ENCODE assay signal across 16 cellular contexts in the genomic region with DNA sequence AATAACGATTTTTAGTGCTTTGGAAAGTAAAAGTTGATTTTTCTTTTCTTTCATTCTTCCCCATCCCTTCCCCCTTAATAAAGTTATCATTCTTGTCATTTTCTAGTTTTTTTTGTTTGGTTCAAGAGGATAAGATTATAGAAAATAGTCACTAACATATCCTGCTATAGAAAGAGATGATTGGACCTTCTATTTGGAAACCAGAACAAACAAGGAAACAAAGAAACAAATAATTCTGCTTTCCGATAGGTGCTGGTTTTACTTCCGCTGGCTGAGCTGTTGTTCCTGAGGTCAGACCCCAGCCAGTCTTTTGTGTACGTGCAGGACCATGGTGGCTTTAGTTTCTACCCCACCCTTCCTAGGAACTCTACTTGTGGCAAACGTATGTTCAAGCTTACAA. TPM values are rescaled to one million over a fixed set of nuclear protein-coding genes. Genes with fewer than 3 reads are reported as not detected.
DNase-seq lines count a peak whose midpoint lies in the region; ATAC-seq and TF ChIP-seq lines count a peak whose summit lies in the region.
"Had no signal": no experiment of that assay in that cellular context is flagged by ENCODE, and none has a peak within 500 bp of the region (broad histone marks: within the 10 kb centered on the region; RNA-seq: fewer than 3 reads in every experiment).

Gene CDH26, plus strand, starts transcription at position 301 of the 400 bp plus-strand sequence. CDS start 304 bp downstream, outside the sequence.

- H3K36me3 ChIP-seq in CD4-positive, alpha-beta memory T cell (ENCODE audit: insufficient read depth, low read length), result no peaks in the 10 kb centered on the region
- H3K36me3 ChIP-seq: SJSA1 had no signal

- peak within 1 kb of the TSS; percentile 78 for H3K4me3 ChIP-seq in LNCaP clone FGC (ENCODE audit: low read depth, low read length)
- H3K4me3 ChIP-seq in CD4-positive, alpha-beta memory T cell (ENCODE audit: low read length in 2 of 2), result no peak within 1 kb of the TSS
- H3K4me3 ChIP-seq: SJSA1 had no signal

- POLR2A ChIA-PET in CD4-positive, alpha-beta memory T cell (lab: Charles Lee; ENCODE audit: partially characterized antibody), result no interaction called here

- no peaks in the 10 kb centered on the region for H3K4me1 ChIP-seq in CD4-positive, alpha-beta memory T cell (ENCODE audit: insufficient read depth, low read length)
- H3K4me1 ChIP-seq: SJSA1 had no signal

- intact Hi-C loops in CD4-positive, alpha-beta memory T cell (cut with micrococcal nuclease), result no loop called here

- H3K36me3 Mint-ChIP-seq in T-helper 17 cell (ENCODE audit: low read depth) (no peaks in the 10 kb centered on the region), progenitor cell of endocrine pancreas (ENCODE audit: insufficient read depth) (no peaks in the 10 kb centered on the region)
- H3K36me3 Mint-ChIP-seq in activated naive CD8-positive, alpha-beta T cell treated with anti-CD3 and anti-CD28 coated beads for 36 hours, result no peaks in the 10 kb centered on the region
- peaks cover 8 to 25% of the 10 kb centered on the region in 2 donors for H3K36me3 Mint-ChIP-seq in stimulated activated naive B cell treated with anti-CD40 and anti-IgM and Interleukin-4, amounts not matched to agents 10 μg/mL and 1 μg/mL and 100 μg/mL, for 72 hours
- H3K36me3 Mint-ChIP-seq in CD4-positive, alpha-beta memory T cell, result peaks cover 2 to 14% of the 10 kb centered on the region in 2 donors

- H3K9me3 Mint-ChIP-seq in progenitor cell of endocrine pancreas (ENCODE audit: low read depth), result no peaks in the 10 kb centered on the region
- no peaks in the 10 kb centered on the region for H3K9me3 Mint-ChIP-seq in activated naive CD8-positive, alpha-beta T cell treated with anti-CD3 and anti-CD28 coated beads for 36 hours
- no peaks in the 10 kb centered on the region for H3K9me3 Mint-ChIP-seq in stimulated activated naive B cell treated with anti-CD40 and anti-IgM and Interleukin-4, amounts not matched to agents 10 μg/mL and 1 μg/mL and 100 μg/mL, for 72 hours
- H3K9me3 Mint-ChIP-seq in CD4-positive, alpha-beta memory T cell, result no peaks in the 10 kb centered on the region
- H3K9me3 Mint-ChIP-seq: CD14-positive monocyte had no signal

- no peaks in the 10 kb centered on the region for H3K9me3 ChIP-seq in T-helper 17 cell (ENCODE audit: control insufficient read depth, low read length, poor library complexity, severe bottlenecking)
- no peaks in the 10 kb centered on the region for H3K9me3 ChIP-seq in CD4-positive, alpha-beta memory T cell (ENCODE audit: control insufficient read depth in 1 of 2, low read length in 2 of 2)
- H3K9me3 ChIP-seq: SJSA1 had no signal

- H3K4me1 Mint-ChIP-seq in T-helper 17 cell, result no peaks in the 10 kb centered on the region
- peaks cover 46% of the 10 kb centered on the region for H3K4me1 Mint-ChIP-seq in progenitor cell of endocrine pancreas (ENCODE audit: low read depth)
- H3K4me1 Mint-ChIP-seq in activated naive CD8-positive, alpha-beta T cell treated with anti-CD3 and anti-CD28 coated beads for 36 hours, result no peaks in the 10 kb centered on the region
- no peaks in the 10 kb centered on the region for H3K4me1 Mint-ChIP-seq in stimulated activated naive B cell treated with anti-CD40 and anti-IgM and Interleukin-4, amounts not matched to agents 10 μg/mL and 1 μg/mL and 100 μg/mL, for 72 hours
- no peaks in the 10 kb centered on the region for H3K4me1 Mint-ChIP-seq in CD4-positive, alpha-beta memory T cell

- no peak within 1 kb of the TSS for H3K4me3 Mint-ChIP-seq in T-helper 17 cell
- H3K4me3 Mint-ChIP-seq in progenitor cell of endocrine pancreas (ENCODE audit: low read depth), result peak within 1 kb of the TSS; percentile 77
- no peak within 1 kb of the TSS for H3K4me3 Mint-ChIP-seq in activated naive CD8-positive, alpha-beta T cell treated with anti-CD3 and anti-CD28 coated beads for 36 hours
- no peak within 1 kb of the TSS for H3K4me3 Mint-ChIP-seq in stimulated activated naive B cell treated with anti-CD40 and anti-IgM and Interleukin-4, amounts not matched to agents 10 μg/mL and 1 μg/mL and 100 μg/mL, for 72 hours
- no peak within 1 kb of the TSS for H3K4me3 Mint-ChIP-seq in CD4-positive, alpha-beta memory T cell
- H3K4me3 Mint-ChIP-seq: CD14-positive monocyte had no signal

- H3K27ac Mint-ChIP-seq in T-helper 17 cell, result peak within 1 kb of the TSS; percentile 37
- H3K27ac Mint-ChIP-seq in progenitor cell of endocrine pancreas, result peak within 1 kb of the TSS; percentile 90
- no peak within 1 kb of the TSS for H3K27ac Mint-ChIP-seq in activated naive CD8-positive, alpha-beta T cell treated with anti-CD3 and anti-CD28 coated beads for 36 hours
- H3K27ac Mint-ChIP-seq in stimulated activated naive B cell treated with anti-CD40 and anti-IgM and Interleukin-4, amounts not matched to agents 10 μg/mL and 1 μg/mL and 100 μg/mL, for 72 hours, result no peak within 1 kb of the TSS
- peak within 1 kb of the TSS in 1 of 7 donors; percentile 27 for H3K27ac Mint-ChIP-seq in CD4-positive, alpha-beta memory T cell
- H3K27ac Mint-ChIP-seq: CD14-positive monocyte had no signal

- ATAC-seq in T-helper 17 cell, result no peak
- ATAC-seq in stimulated activated naive B cell treated with anti-CD40 and anti-IgM and Interleukin-4, amounts not matched to agents 10 μg/mL and 1 μg/mL and 100 μg/mL, for 72 hours (replicated peaks), result no peak
- ATAC-seq: Panc1 had no signal

- CTCF ChIA-PET in CD4-positive, alpha-beta memory T cell (lab: Charles Lee; ENCODE audit: partially characterized antibody), result interaction anchor here (0.9 to 1.3 kb wide), 2 partner anchors 9 to 17 kb away, joined by 3 to 4 read pairs; partner anchors contain the start of genes FAM217B and PPP1R3D

- no peak within 1 kb of the TSS for H3K27ac ChIP-seq in CD4-positive, alpha-beta memory T cell (ENCODE audit: low read depth, low read length)
- H3K27ac ChIP-seq: SJSA1 had no signal

- peak; percentile 8 for DNase-seq in DMS153 (lab: John Stamatoyannopoulos, UW)
- DNase-seq in LNCaP clone FGC (ENCODE audit: low read depth), result no peak
- DNase-seq in T-helper 17 cell, result no peak
- DNase-seq in progenitor cell of endocrine pancreas (ENCODE audit: low spot score, unreplicated experiment), result no peak
- DNase-seq in activated naive CD8-positive, alpha-beta T cell treated with anti-CD3 and anti-CD28 coated beads for 36 hours, result no peak
- no peak for DNase-seq in stimulated activated naive B cell treated with anti-CD40 and anti-IgM and Interleukin-4, amounts not matched to agents 10 μg/mL and 1 μg/mL and 100 μg/mL, for 72 hours
- no peak for DNase-seq in CD4-positive, alpha-beta memory T cell
- DNase-seq: AML-193, DMS 273 treated with DMSO at 0.1 percent for 48 hours, GOT3, NCI-H1105 treated with DMSO at 0.1 percent for 48 hours, NCI-H187, T-helper 2 cell had no signal

- H3K27me3 ChIP-seq in CD4-positive, alpha-beta memory T cell (ENCODE audit: insufficient read depth, low read length), result no peaks in the 10 kb centered on the region

- H3K27me3 Mint-ChIP-seq in T-helper 17 cell, result no peaks in the 10 kb centered on the region
- H3K27me3 Mint-ChIP-seq in progenitor cell of endocrine pancreas, result peaks cover 30% of the 10 kb centered on the region
- no peaks in the 10 kb centered on the region for H3K27me3 Mint-ChIP-seq in activated naive CD8-positive, alpha-beta T cell treated with anti-CD3 and anti-CD28 coated beads for 36 hours
- no peaks in the 10 kb centered on the region for H3K27me3 Mint-ChIP-seq in stimulated activated naive B cell treated with anti-CD40 and anti-IgM and Interleukin-4, amounts not matched to agents 10 μg/mL and 1 μg/mL and 100 μg/mL, for 72 hours
- H3K27me3 Mint-ChIP-seq in CD4-positive, alpha-beta memory T cell, result no peaks in the 10 kb centered on the region

- TF ChIP-seq CTCF in LNCaP clone FGC (IDR thresholded peaks at IDR 0.05; ENCODE audit: control insufficient read depth, extremely low read depth, insufficient read depth), result no peak
- TF ChIP-seq CTCF in progenitor cell of endocrine pancreas (IDR thresholded peaks at IDR 0.05; ENCODE audit: unreplicated experiment), result no peak

RNA-seq across cellular contexts. Expression of gene CDH26, which starts in this region (rescaled TPM):
- total RNA-seq in T-helper 17 cell (1 to 10 TPM in 1 of 2 donors, under 1 TPM in 1; 0.37 to 1.9 TPM), progenitor cell of endocrine pancreas (13.4 and 17.1 TPM in 2 replicates)
- total RNA-seq in activated naive CD8-positive, alpha-beta T cell treated with anti-CD3 and anti-CD28 coated beads for 36 hours, result under 1 TPM; 0.52 to 0.66 TPM
- total RNA-seq in CD4-positive, alpha-beta memory T cell, result 1 to 10 TPM; 4.1 to 4.4 TPM
- polyA plus RNA-seq in CD4-positive, alpha-beta memory T cell, result under 1 TPM in 1 of 2 donors, not detected in 1; 0.55 TPM
- total RNA-seq: SJSA1 had no signal

Comparison
In these comparisons a context has a peak if more than half of its experiments do, and no peak if none do; other contexts are left out.
1. H3K27ac Mint-ChIP-seq: peak in T-helper 17 cell (single experiment) and progenitor cell of endocrine pancreas (single experiment); none in activated naive CD8-positive, alpha-beta T cell treated with anti-CD3 and anti-CD28 coated beads for 36 hours (single experiment) and stimulated activated naive B cell treated with anti-CD40 and anti-IgM and Interleukin-4, amounts not matched to agents 10 μg/mL and 1 μg/mL and 100 μg/mL, for 72 hours (single experiment).